Comparison of ENCODE assay signal across 2 cellular contexts in genomic region chr16:15348721-15349120, GRCh38. TPM values are rescaled to one million over a fixed set of nuclear protein-coding genes. Genes with fewer than 3 reads are reported as not detected.
"Had no signal": no experiment of that assay in that cellular context is flagged by ENCODE, and none has a peak within 500 bp of the region (broad histone marks: within the 10 kb centered on the region; RNA-seq: fewer than 3 reads in every experiment).

No MANE protein-coding gene starts in this region.

RNA-seq across cellular contexts. Expression of gene MPV17L, which starts 46.8 kb away (rescaled TPM):
- total RNA-seq: myocyte had no signal
- polyA plus RNA-seq: naive thymus-derived CD4-positive, alpha-beta T cell had no signal
